Comparison of ENCODE assay signal across 31 cellular contexts in the genomic region with DNA sequence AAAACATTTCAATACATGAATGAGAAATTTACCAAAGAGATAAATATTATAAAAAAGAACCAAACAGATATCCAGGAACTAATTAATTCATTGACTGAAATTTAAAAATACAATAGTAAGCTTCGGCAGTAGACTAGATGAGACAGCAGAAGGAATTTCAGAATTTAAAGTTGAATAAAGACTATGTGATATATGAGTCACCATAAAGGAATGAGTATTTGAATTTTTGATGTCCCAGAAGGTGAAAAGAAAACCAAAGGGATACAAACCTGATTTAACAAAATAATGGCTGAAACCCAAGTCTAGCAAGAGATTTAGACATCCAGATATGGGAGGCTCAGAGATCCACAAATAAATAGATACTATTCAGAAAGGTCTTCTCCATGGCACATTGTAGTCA.
"Had no signal": no experiment of that assay in that cellular context is flagged by ENCODE, and none has a peak within 500 bp of the region (broad histone marks: within the 10 kb centered on the region; RNA-seq: fewer than 3 reads in every experiment).

No MANE protein-coding gene starts in this region.

- H3K4me3 Mint-ChIP-seq: activated naive CD8-positive, alpha-beta T cell treated with anti-CD3 and anti-CD28 coated beads for 36 hours; mesothelial cell of epicardium; naive thymus-derived CD4-positive, alpha-beta T cell; stimulated activated naive B cell treated with anti-CD40 and anti-IgM and Interleukin-4, amounts not matched to agents 10 μg/mL and 1 μg/mL and 100 μg/mL, for 72 hours; T-helper 1 cell treated with Interleukin-12 subunit alpha and Interleukin-12 subunit beta and Interleukin-4 antibody, amounts not matched to agents 30 μg/mL and 1 μg/mL, for 36 hours had no signal

- H3K4me1 Mint-ChIP-seq: activated naive CD8-positive, alpha-beta T cell treated with anti-CD3 and anti-CD28 coated beads for 36 hours; mesothelial cell of epicardium; stimulated activated naive B cell treated with anti-CD40 and anti-IgM and Interleukin-4, amounts not matched to agents 10 μg/mL and 1 μg/mL and 100 μg/mL, for 72 hours had no signal

- ATAC-seq: gastrocnemius medialis; naive thymus-derived CD4-positive, alpha-beta T cell; pancreas; psoas muscle; stimulated activated naive B cell treated with anti-CD40 and anti-IgM and Interleukin-4, amounts not matched to agents 10 μg/mL and 1 μg/mL and 100 μg/mL, for 72 hours had no signal

- H3K27ac ChIP-seq: adrenal gland, breast epithelium, epithelial cell of prostate, gastrocnemius medialis, pancreas, psoas muscle, sigmoid colon, stomach, suprapubic skin, tibial nerve, VCaP had no signal

- H3K4me1 ChIP-seq: adrenal gland, breast epithelium, gastrocnemius medialis, pancreas, psoas muscle, sigmoid colon, stomach, suprapubic skin, tibial nerve had no signal

- H3K4me2 ChIP-seq: smooth muscle cell had no signal

- H3K9me3 ChIP-seq: adrenal gland, gastrocnemius medialis, pancreas, psoas muscle, sigmoid colon, suprapubic skin had no signal

- H3K36me3 Mint-ChIP-seq: activated naive CD8-positive, alpha-beta T cell treated with anti-CD3 and anti-CD28 coated beads for 36 hours had no signal

- H3K27me3 ChIP-seq: adrenal gland, breast epithelium, gastrocnemius medialis, pancreas, sigmoid colon, stomach, suprapubic skin, tibial nerve had no signal

- DNase-seq: activated CD4-positive, alpha-beta T cell treated with anti-CD3 and anti-CD28 coated beads for 4 hours; activated CD4-positive, alpha-beta T cell treated with anti-CD3 and anti-CD28 coated beads, Interleukin-2, amount 50 U/mL, for 48 hours; activated effector memory CD4-positive, alpha-beta T cell treated with Interleukin-2 at 50 U/mL for 16 hours; activated naive CD4-positive, alpha-beta T cell treated with Interleukin-2 at 50 U/mL for 16 hours; activated naive CD8-positive, alpha-beta T cell treated with anti-CD3 and anti-CD28 coated beads for 36 hours; aorta; central memory CD4-positive, alpha-beta T cell; dermis blood vessel endothelial cell; effector CD4-positive, alpha-beta T cell; gastrocnemius medialis; glutamatergic neuron; kidney; naive thymus-derived CD4-positive, alpha-beta T cell; nucleus accumbens; pancreas; psoas muscle; sigmoid colon; stimulated activated CD4-positive, alpha-beta T cell treated with anti-CD3 and anti-CD28 coated beads, Interleukin-1b, Interleukin-23, amount 100 ng/mL, for 48 hours; stimulated activated naive B cell treated with anti-CD40 and anti-IgM and Interleukin-4, amounts not matched to agents 10 μg/mL and 1 μg/mL and 100 μg/mL, for 72 hours; stomach; T-helper 9 cell had no signal

- H3K27ac Mint-ChIP-seq: activated naive CD8-positive, alpha-beta T cell treated with anti-CD3 and anti-CD28 coated beads for 36 hours; mesothelial cell of epicardium; naive thymus-derived CD4-positive, alpha-beta T cell; stimulated activated naive B cell treated with anti-CD40 and anti-IgM and Interleukin-4, amounts not matched to agents 10 μg/mL and 1 μg/mL and 100 μg/mL, for 72 hours; T-helper 1 cell treated with Interleukin-12 subunit alpha and Interleukin-12 subunit beta and Interleukin-4 antibody, amounts not matched to agents 30 μg/mL and 1 μg/mL, for 36 hours had no signal

- FAIRE-seq: pancreas, TTC549 had no signal
